ENCODE assay signal across 8 cellular contexts in the genomic region with DNA sequence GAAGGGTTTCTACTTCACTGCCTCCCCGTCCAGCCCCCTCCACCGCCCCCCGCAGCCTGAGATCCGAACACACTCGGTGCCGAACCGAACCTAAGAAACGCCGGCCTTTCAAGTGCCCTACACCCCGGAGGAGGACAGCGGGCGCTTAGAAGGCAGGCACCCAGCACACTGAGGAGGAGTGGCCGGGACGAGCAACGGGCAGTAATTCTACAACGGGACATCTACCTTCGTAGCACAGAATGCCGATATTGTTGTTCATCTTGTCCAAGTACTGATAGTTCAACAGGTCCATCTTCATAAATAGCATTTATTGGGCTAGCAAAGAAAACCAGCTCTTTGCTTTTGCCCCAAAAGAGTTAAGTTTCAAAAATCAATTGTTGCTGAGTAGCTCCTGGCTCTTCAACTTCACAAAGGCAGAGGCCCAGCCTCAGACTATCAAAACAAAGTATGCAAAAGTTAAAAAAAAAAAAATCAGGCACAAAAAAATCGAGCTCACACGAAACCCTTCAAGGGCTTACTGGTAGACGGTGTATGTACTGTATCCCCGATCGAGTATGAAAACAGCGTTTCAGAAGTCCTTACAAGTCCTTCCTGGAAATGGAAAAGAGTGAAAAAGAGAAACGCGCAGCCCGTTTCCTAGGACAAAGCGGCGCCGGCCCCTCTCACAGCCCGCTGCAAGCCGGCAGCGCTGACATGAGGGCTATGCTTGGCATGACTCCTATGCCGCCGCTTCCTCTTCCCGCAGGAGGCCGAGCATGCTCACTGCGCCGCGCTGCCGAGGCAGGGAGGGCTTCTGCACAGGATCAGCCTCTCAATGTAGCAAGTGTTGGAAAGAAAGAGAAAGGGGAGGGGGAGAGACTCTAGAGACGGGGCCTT. TPM values are rescaled to one million over a fixed set of nuclear protein-coding genes. Genes with fewer than 3 reads are reported as not detected.
DNase-seq lines count a peak whose midpoint lies in the region; ATAC-seq, FAIRE-seq and TF ChIP-seq lines count a peak whose summit lies in the region.

A gene with protein sequence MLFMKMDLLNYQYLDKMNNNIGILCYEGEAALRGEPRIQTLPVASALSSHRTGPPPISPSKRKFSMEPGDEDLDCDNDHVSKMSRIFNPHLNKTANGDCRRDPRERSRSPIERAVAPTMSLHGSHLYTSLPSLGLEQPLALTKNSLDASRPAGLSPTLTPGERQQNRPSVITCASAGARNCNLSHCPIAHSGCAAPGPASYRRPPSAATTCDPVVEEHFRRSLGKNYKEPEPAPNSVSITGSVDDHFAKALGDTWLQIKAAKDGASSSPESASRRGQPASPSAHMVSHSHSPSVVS (minus strand): TSS at position 704 of the 876 bp plus-strand sequence. CDS start 397 bp downstream, at position 307.

- peak; percentile 97 for DNase-seq in ELF-1 (ENCODE audit: low read depth, low spot score)
- DNase-seq in H54 (ENCODE audit: insufficient read length, low spot score) = peak; percentile 57
- DNase-seq in activated naive CD4-positive, alpha-beta T cell treated with anti-CD3 and anti-CD28 coated beads, Interleukin-2, amount 50 U/mL, for 72 hours (ENCODE audit: low spot score in 2 of 2) = peak; percentile 68 to 77
- DNase-seq in glomerular visceral epithelial cell (ENCODE audit: extremely low spot score) = peak; percentile 91
- DNase-seq in omental fat pad (ENCODE audit: low spot score) = peak; percentile 48

- TF ChIP-seq CTCF in Loucy (conservative IDR thresholded peaks at IDR 0.05; ENCODE audit: low read length) (no peak), omental fat pad (IDR thresholded peaks at IDR 0.05) (no peak)

- peak within 1 kb of the TSS; percentile 97 for H3K9ac ChIP-seq in Loucy (ENCODE audit: low read depth, low read length, poor library complexity, severe bottlenecking)

- H3K4me2 ChIP-seq in Loucy (ENCODE audit: low read depth, low read length, poor library complexity, severe bottlenecking) = peak within 1 kb of the TSS; percentile 97

- H3K27ac ChIP-seq in temporal lobe (ENCODE audit: low read depth, low read length) = peak within 1 kb of the TSS; percentile 79

- ATAC-seq in SK-N-SH treated with all-trans-retinoic acid at 6 μM for 48 hours = peak; percentile 91
- peak; percentile 73 to 85 for ATAC-seq in activated naive CD4-positive, alpha-beta T cell treated with anti-CD3 and anti-CD28 coated beads, Interleukin-2, amount 50 U/mL, for 72 hours
- ATAC-seq in omental fat pad (ENCODE audit: low FRiP score) = peak; percentile 80

- FAIRE-seq in H54 (lab: Jason Lieb, UNC) = peak; percentile 68

- H3K9me3 Mint-ChIP-seq in activated naive CD4-positive, alpha-beta T cell treated with anti-CD3 and anti-CD28 coated beads, Interleukin-2, amount 50 U/mL, for 72 hours = no peaks in the 10 kb centered on the region

- H3K4me1 ChIP-seq in Loucy (ENCODE audit: insufficient read depth, low read length, poor library complexity, severe bottlenecking) = peaks cover 28% of the 10 kb centered on the region

- peak within 1 kb of the TSS; percentile 77 for H2AFZ ChIP-seq in Loucy (ENCODE audit: low read length)

- peaks cover 38% of the 10 kb centered on the region for H4K20me1 ChIP-seq in Loucy (ENCODE audit: insufficient read depth, low read length, poor library complexity, severe bottlenecking)

- H3K79me2 ChIP-seq in Loucy (ENCODE audit: insufficient read depth, low read length) = peaks cover 58% of the 10 kb centered on the region

- H3K9me3 ChIP-seq in Loucy (ENCODE audit: insufficient read depth, low read depth, low read length) = no peaks in the 10 kb centered on the region

- H3K36me3 Mint-ChIP-seq in activated naive CD4-positive, alpha-beta T cell treated with anti-CD3 and anti-CD28 coated beads, Interleukin-2, amount 50 U/mL, for 72 hours = peaks cover 23 to 34% of the 10 kb centered on the region in 2 donors

- peak within 1 kb of the TSS; percentile 85 for H3K4me3 ChIP-seq in Loucy (ENCODE audit: low read length, poor library complexity, severe bottlenecking)

- TF ChIP-seq POLR2A in H54 (IDR thresholded peaks at IDR 0.05; ENCODE audit: low read depth, low read length) = peak; percentile 85

- H3K36me3 ChIP-seq in Loucy (ENCODE audit: insufficient read depth, low read length) = no peaks in the 10 kb centered on the region

- peak within 1 kb of the TSS; percentile 99 for H3K27ac Mint-ChIP-seq in activated naive CD4-positive, alpha-beta T cell treated with anti-CD3 and anti-CD28 coated beads, Interleukin-2, amount 50 U/mL, for 72 hours

- H3K27me3 ChIP-seq in Loucy (ENCODE audit: insufficient read depth, low read length, poor library complexity, severe bottlenecking) = peaks cover 7% of the 10 kb centered on the region

- H3F3A ChIP-seq in Loucy (ENCODE audit: low read depth) = peaks cover 5% of the 10 kb centered on the region; the same call in 1 of the 2 replicates

- no peaks in the 10 kb centered on the region for H3K9me2 ChIP-seq in Loucy (replicated peaks; ENCODE audit: low read depth, low read length)

TF ChIP-seq in SK-N-SH treated with all-trans-retinoic acid at 6 μM for 48 hours, 23 proteins besides CTCF, POLR2A, EP300 and RAD21:
- TF ChIP-seq ZFP3 (CRISPR knock-in tag; IDR thresholded peaks at IDR 0.05) (peak; percentile 80; the same call in 1 of the 2 replicates), BACH2 (CRISPR knock-in tag; IDR thresholded peaks at IDR 0.05; ENCODE audit: borderline replicate concordance) (no peak)
TF ChIP-seq in SK-N-SH treated with all-trans-retinoic acid at 6 μM for 48 hours: peak in this region for 1.

RNA-seq across cellular contexts. Expression of the gene that starts here (rescaled TPM):
- 10 to 100 TPM; 14.8 to 24.9 TPM for total RNA-seq in activated naive CD4-positive, alpha-beta T cell treated with anti-CD3 and anti-CD28 coated beads, Interleukin-2, amount 50 U/mL, for 72 hours
- 10 to 100 TPM; 41.3 to 54.7 (median 49.5) TPM for total RNA-seq in omental fat pad
- 69.3 TPM for total RNA-seq in temporal lobe

Comparison
In these comparisons a context has a peak if more than half of its experiments do, and no peak if none do; other contexts are left out.
1. Peak in every context shown above with its lines: DNase-seq, ATAC-seq, H3K4me3 ChIP-seq and H3K27ac ChIP-seq.